26 cellular contexts compared by ENCODE assay signal in genomic region chrX:40195368-40195767, GRCh38.
"Had no signal": no experiment of that assay in that cellular context is flagged by ENCODE, and none has a peak within 500 bp of the region (broad histone marks: within the 10 kb centered on the region; RNA-seq: fewer than 3 reads in every experiment).

No MANE protein-coding gene starts in this region.

- DNase-seq: cortex of kidney; dermis blood vessel endothelial cell; dorsolateral prefrontal cortex; effector CD4-positive, alpha-beta T cell; effector CD8-positive, alpha-beta T cell; effector memory CD4-positive, alpha-beta T cell; effector memory CD8-positive, alpha-beta T cell; endodermal cell; erythroblast; esophagus squamous epithelium; foreskin fibroblast; foreskin keratinocyte; foreskin melanocyte; gastrocnemius medialis; glutamatergic neuron; head of caudate nucleus; heart left ventricle; heart right ventricle had no signal

- H3K27ac ChIP-seq: coronary artery, dorsolateral prefrontal cortex, epithelial cell of prostate, esophagus muscularis mucosa, esophagus squamous epithelium, foreskin keratinocyte, gastrocnemius medialis, gastroesophageal sphincter, heart left ventricle, heart right ventricle had no signal

- H3K27me3 ChIP-seq: esophagus muscularis mucosa, esophagus squamous epithelium, foreskin keratinocyte, gastrocnemius medialis, gastroesophageal sphincter, heart left ventricle, heart right ventricle had no signal

- H3K4me1 ChIP-seq: esophagus muscularis mucosa, esophagus squamous epithelium, foreskin keratinocyte, gastrocnemius medialis, gastroesophageal sphincter, heart left ventricle, heart right ventricle had no signal

- H3K9me3 ChIP-seq: esophagus muscularis mucosa, esophagus squamous epithelium, gastrocnemius medialis, gastroesophageal sphincter, heart right ventricle had no signal

- FAIRE-seq: colon, endometrium, frontal cortex had no signal

- H3K4me3 ChIP-seq: coronary artery, dorsolateral prefrontal cortex, esophagus muscularis mucosa, esophagus squamous epithelium, gastrocnemius medialis, gastroesophageal sphincter, heart left ventricle, heart right ventricle had no signal

- ATAC-seq: effector memory CD8-positive, alpha-beta T cell; esophagus mucosa; foreskin keratinocyte; gastrocnemius medialis; gastroesophageal sphincter; heart left ventricle; heart right ventricle had no signal

- H3K36me3 ChIP-seq: esophagus muscularis mucosa, esophagus squamous epithelium, gastrocnemius medialis, gastroesophageal sphincter, heart left ventricle, heart right ventricle had no signal
